Comparison of ENCODE assay signal across 2 cellular contexts in the genomic region with DNA sequence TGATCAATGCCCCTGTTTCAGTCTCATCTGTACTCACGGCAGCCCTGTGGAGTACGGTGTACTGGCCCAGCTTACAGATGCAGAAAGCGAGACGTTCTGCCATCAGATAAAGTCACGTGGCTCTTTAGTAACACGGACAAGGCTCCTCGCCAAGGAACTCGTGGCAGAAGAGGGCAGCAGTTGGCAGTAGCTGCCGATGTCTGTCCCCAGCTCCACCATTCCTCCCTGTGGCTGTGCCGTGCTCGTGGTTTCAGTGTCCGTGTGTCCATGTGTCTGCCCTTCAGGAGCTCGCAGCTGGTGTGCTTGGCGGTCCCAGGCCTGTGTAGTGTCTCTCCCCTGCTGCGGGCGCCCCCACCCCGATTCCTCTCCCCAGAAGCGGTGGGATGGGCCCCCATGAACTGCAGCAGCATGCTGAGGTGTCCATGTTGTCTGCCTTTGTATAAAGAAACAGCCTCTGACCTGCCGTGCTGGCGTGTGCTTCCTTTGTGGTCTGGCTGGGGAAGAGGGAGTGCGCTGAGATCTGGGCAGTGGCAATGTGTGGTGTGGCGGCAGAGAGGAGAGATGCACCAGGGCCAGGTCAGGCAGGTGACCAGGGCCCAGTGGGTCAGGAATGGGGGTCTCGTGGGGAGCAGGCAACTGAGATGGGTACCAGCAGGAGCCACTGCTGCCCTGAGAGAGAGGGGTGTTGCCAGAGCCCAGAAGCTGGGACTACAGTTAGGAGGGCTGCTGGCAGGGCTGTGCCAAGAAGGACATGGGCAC.
TF ChIP-seq lines count a peak whose summit lies in the region.

No MANE protein-coding gene starts in this region.

TF ChIP-seq in GM12878, 131 proteins besides CTCF, POLR2A, EP300 and RAD21:
- TF ChIP-seq KDM1A (IDR thresholded peaks at IDR 0.05; ENCODE audit: borderline replicate concordance) (no peak), IRF4 (IDR thresholded peaks at IDR 0.05; ENCODE audit: low read depth, low read length) (no peak), RAD51 (IDR thresholded peaks at IDR 0.05) (no peak), MTA2 (IDR thresholded peaks at IDR 0.05; ENCODE audit: low read depth) (no peak), FOXK2 (IDR thresholded peaks at IDR 0.05) (no peak), CHD4 (IDR thresholded peaks at IDR 0.05) (no peak), ZSCAN29 (IDR thresholded peaks at IDR 0.05) (no peak), NFYA (IDR thresholded peaks at IDR 0.05; ENCODE audit: borderline replicate concordance, low read depth, low read length) (no peak), MEF2B (IDR thresholded peaks at IDR 0.05; ENCODE audit: partially characterized antibody, poor library complexity, severe bottlenecking) (no peak), TAF1 (IDR thresholded peaks at IDR 0.05; ENCODE audit: borderline replicate concordance, low read depth, low read length) (no peak), RUNX3 (IDR thresholded peaks at IDR 0.05; ENCODE audit: low read length) (no peak)
- TF ChIP-seq, protein P1, sequence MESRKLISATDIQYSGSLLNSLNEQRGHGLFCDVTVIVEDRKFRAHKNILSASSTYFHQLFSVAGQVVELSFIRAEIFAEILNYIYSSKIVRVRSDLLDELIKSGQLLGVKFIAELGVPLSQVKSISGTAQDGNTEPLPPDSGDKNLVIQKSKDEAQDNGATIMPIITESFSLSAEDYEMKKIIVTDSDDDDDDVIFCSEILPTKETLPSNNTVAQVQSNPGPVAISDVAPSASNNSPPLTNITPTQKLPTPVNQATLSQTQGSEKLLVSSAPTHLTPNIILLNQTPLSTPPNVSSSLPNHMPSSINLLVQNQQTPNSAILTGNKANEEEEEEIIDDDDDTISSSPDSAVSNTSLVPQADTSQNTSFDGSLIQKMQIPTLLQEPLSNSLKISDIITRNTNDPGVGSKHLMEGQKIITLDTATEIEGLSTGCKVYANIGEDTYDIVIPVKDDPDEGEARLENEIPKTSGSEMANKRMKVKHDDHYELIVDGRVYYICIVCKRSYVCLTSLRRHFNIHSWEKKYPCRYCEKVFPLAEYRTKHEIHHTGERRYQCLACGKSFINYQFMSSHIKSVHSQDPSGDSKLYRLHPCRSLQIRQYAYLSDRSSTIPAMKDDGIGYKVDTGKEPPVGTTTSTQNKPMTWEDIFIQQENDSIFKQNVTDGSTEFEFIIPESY (IDR thresholded peaks at IDR 0.05): no peak

TF ChIP-seq in HepG2, 621 proteins besides CTCF, POLR2A, EP300 and RAD21:
- TF ChIP-seq WIZ (CRISPR knock-in tag; IDR thresholded peaks at IDR 0.05) (no peak), AGO2 (optimal IDR thresholded peaks at IDR 0.05; ENCODE audit: low read depth, low read length) (peak; percentile 88)
